16 cellular contexts compared by ENCODE assay signal in genomic region chr10:24311888-24312287, GRCh38.
DNase-seq lines count a peak whose midpoint lies in the region; FAIRE-seq and TF ChIP-seq lines count a peak whose summit lies in the region.
"Had no signal": no experiment of that assay in that cellular context is flagged by ENCODE, and none has a peak within 500 bp of the region (broad histone marks: within the 10 kb centered on the region; RNA-seq: fewer than 3 reads in every experiment).

No MANE protein-coding gene starts in this region.

- H3K4me1 Mint-ChIP-seq in neural crest cell (peaks cover 28% of the 10 kb centered on the region), progenitor cell of endocrine pancreas (ENCODE audit: low read depth) (peaks cover 27% of the 10 kb centered on the region)
- H3K4me1 Mint-ChIP-seq: CD4-positive, alpha-beta memory T cell had no signal

- DNase-seq in GM12892 (ENCODE audit: insufficient read length) (no peak), HTR-8/SVneo (ENCODE audit: insufficient read length, low spot score) (no peak), neural crest cell (ENCODE audit: low read depth, low spot score) (no peak), progenitor cell of endocrine pancreas (ENCODE audit: low spot score, unreplicated experiment) (no peak), NCI-H446 treated with DMSO at 0.1 percent for 48 hours (lab: John Stamatoyannopoulos, UW) (no peak), DMS79 treated with DMSO at 0.1 percent for 48 hours (lab: John Stamatoyannopoulos, UW) (no peak), T-helper 9 cell (no peak)
- DNase-seq: BE2C; CD4-positive, alpha-beta memory T cell; DMS79; EL; H7 had no signal

- no peak for TF ChIP-seq CTCF in neural crest cell (conservative IDR thresholded peaks at IDR 0.05)
- no peak for TF ChIP-seq CTCF in progenitor cell of endocrine pancreas (IDR thresholded peaks at IDR 0.05; ENCODE audit: unreplicated experiment)

- H3K9me3 Mint-ChIP-seq in neural crest cell (peaks cover 4% of the 10 kb centered on the region), progenitor cell of endocrine pancreas (ENCODE audit: low read depth) (no peaks in the 10 kb centered on the region)
- H3K9me3 Mint-ChIP-seq: GM23338 had no signal

- FAIRE-seq in GM12892 (lab: Jason Lieb, UNC), result peak; percentile 70
- peak; percentile 31 for FAIRE-seq in HTR-8/SVneo (lab: Jason Lieb, UNC)
- FAIRE-seq: A549, G401.6, GM12891 had no signal

- H3K27ac Mint-ChIP-seq in neural crest cell (ENCODE audit: unreplicated experiment) (peak overlapping the region; percentile 50), progenitor cell of endocrine pancreas (peak overlapping the region; percentile 60)
- H3K27ac Mint-ChIP-seq: CD4-positive, alpha-beta memory T cell; GM23338 had no signal

- no peak for TF ChIP-seq POLR2A in GM12892 (IDR thresholded peaks at IDR 0.05; ENCODE audit: low read depth, low read length)

- H3K27me3 Mint-ChIP-seq in neural crest cell (ENCODE audit: low read depth) (no peaks in the 10 kb centered on the region), progenitor cell of endocrine pancreas (no peaks in the 10 kb centered on the region)

- no peak overlapping the region for H3K4me3 Mint-ChIP-seq in neural crest cell
- no peak overlapping the region for H3K4me3 Mint-ChIP-seq in progenitor cell of endocrine pancreas (ENCODE audit: low read depth)
- H3K4me3 Mint-ChIP-seq: CD4-positive, alpha-beta memory T cell; GM23338 had no signal

- H3K36me3 Mint-ChIP-seq in neural crest cell (ENCODE audit: low read depth) (no peaks in the 10 kb centered on the region), progenitor cell of endocrine pancreas (ENCODE audit: insufficient read depth) (peaks cover 11% of the 10 kb centered on the region)
- H3K36me3 Mint-ChIP-seq: CD4-positive, alpha-beta memory T cell had no signal
